19 cellular contexts compared by ENCODE assay signal in the genomic region with DNA sequence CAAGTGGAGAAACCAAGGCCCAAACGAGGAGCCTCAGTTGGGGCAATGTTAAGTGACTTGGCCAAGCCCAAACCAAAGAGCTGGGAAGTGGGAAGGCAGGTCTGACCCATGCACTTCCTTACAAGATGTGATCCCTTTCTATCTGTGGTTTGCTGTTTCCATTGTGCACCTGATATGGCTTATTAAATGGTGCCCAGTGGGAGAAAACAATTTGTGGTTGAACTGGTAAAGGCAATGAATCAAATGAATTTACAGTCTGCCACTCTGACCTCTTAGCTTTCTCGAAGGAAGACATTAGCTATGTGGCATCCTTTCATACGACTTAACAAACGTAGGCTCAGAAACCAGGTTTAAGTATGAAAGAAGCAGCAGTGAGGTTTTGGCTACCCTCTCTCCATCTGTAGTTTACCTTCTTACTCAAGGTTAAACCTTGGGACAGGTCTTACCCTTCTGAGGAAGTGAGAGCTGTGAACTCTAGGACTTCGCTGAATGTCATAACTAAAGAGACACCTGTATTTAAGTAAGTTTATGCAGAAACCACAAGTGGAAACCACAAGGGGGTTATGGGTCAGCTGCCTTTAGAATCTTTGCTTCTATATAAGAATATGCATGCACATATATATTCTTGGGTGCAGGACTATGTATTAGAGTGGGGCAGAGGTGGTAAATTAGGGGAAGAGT.
DNase-seq lines count a peak whose midpoint lies in the region; ATAC-seq, FAIRE-seq and TF ChIP-seq lines count a peak whose summit lies in the region.
"Had no signal": no experiment of that assay in that cellular context is flagged by ENCODE, and none has a peak within 500 bp of the region (broad histone marks: within the 10 kb centered on the region; RNA-seq: fewer than 3 reads in every experiment).

No MANE protein-coding gene starts in this region.

- FAIRE-seq in kidney (lab: Jason Lieb, UNC), result no peak
- FAIRE-seq: A549, pancreas had no signal

- peaks cover 12% of the 10 kb centered on the region for H3K4me1 ChIP-seq in BLaER1
- peaks cover 0 to 2% of the 10 kb centered on the region in 2 donors for H3K4me1 ChIP-seq in kidney (ENCODE audit: control insufficient read depth in 1 of 2, insufficient read depth in 1 of 2, low read depth in 1 of 2, low read length in 2 of 2)
- H3K4me1 ChIP-seq: pancreas had no signal

- intact Hi-C loops in kidney (cut with DNase I), result no loop called here

- TF ChIP-seq CTCF in kidney (IDR thresholded peaks at IDR 0.05; ENCODE audit: borderline replicate concordance, extremely low read depth, insufficient read depth), result no peak

- no peaks in the 10 kb centered on the region for H4K20me1 ChIP-seq in BLaER1

- no peaks in the 10 kb centered on the region for H3K36me3 ChIP-seq in BLaER1
- H3K36me3 ChIP-seq in kidney (ENCODE audit: control insufficient read depth in 1 of 2, insufficient read depth in 2 of 2, low read length in 2 of 2), result no peaks in the 10 kb centered on the region
- H3K36me3 ChIP-seq: pancreas had no signal

- in situ Hi-C loops in G401 (cut with HindIII; ENCODE audit: low sequenced_read_pairs), result no loop called here

- H3K27ac ChIP-seq in BLaER1 (no peak overlapping the region), kidney (ENCODE audit: low read depth in 2 of 2, low read length in 2 of 2) (no peak overlapping the region)
- H3K27ac ChIP-seq: A549, pancreas had no signal

- peak; percentile 76 for ATAC-seq in GM19397 (IDR thresholded peaks at IDR 0.05; ENCODE audit: unreplicated experiment)
- ATAC-seq in HG02870 (IDR thresholded peaks at IDR 0.05; ENCODE audit: unreplicated experiment), result peak; percentile 91
- ATAC-seq in HG03521 (IDR thresholded peaks at IDR 0.05; ENCODE audit: unreplicated experiment), result peak; percentile 77
- ATAC-seq: A549, pancreas had no signal

- no peaks in the 10 kb centered on the region for H3K27me3 ChIP-seq in BLaER1
- H3K27me3 ChIP-seq: pancreas had no signal

- H3K4me3 ChIP-seq in BLaER1 (no peak overlapping the region), kidney (ENCODE audit: low read length in 2 of 2) (no peak overlapping the region)
- H3K4me3 ChIP-seq: A549, pancreas had no signal

- H3K4me2 ChIP-seq in BLaER1, result 0 out of 2 replicates have a peak overlapping the region, but pooled peaks have one; percentile 1
- H3K4me2 ChIP-seq: A549 had no signal

- H3K9ac ChIP-seq in BLaER1 (no peak overlapping the region), kidney (ENCODE audit: low read length in 2 of 2) (no peak overlapping the region)

- no peak for DNase-seq in G401 (ENCODE audit: low spot score)
- no peak for DNase-seq in central memory CD4-positive, alpha-beta T cell
- DNase-seq in kidney, result no peak
- no peak for DNase-seq in NCI-H1694 treated with DMSO at 0.1 percent for 48 hours (lab: John Stamatoyannopoulos, UW)
- DNase-seq: activated CD4-positive, alpha-beta memory T cell treated with anti-CD3 and anti-CD28 coated beads for 36 hours; activated naive CD8-positive, alpha-beta T cell treated with anti-CD3 and anti-CD28 coated beads, Interleukin-2, amount 10 ng/mL, durations not matched to agents 7 days and 5 days; dermis blood vessel endothelial cell; DMS53; foreskin melanocyte; KG1; NCI-H69; pancreas; stimulated activated CD4-positive, alpha-beta T cell treated with anti-CD3 and anti-CD28 coated beads, Interleukin-4, amount 100 ng/mL, for 4 hours; SW 1271 had no signal

- H3K9me3 ChIP-seq in BLaER1, result no peaks in the 10 kb centered on the region
- H3K9me3 ChIP-seq in kidney (ENCODE audit: control insufficient read depth in 1 of 2, low read length in 2 of 2), result no peaks in the 10 kb centered on the region
- H3K9me3 ChIP-seq: A549, pancreas had no signal
